Comparison of ENCODE assay signal across 21 cellular contexts in the genomic region with DNA sequence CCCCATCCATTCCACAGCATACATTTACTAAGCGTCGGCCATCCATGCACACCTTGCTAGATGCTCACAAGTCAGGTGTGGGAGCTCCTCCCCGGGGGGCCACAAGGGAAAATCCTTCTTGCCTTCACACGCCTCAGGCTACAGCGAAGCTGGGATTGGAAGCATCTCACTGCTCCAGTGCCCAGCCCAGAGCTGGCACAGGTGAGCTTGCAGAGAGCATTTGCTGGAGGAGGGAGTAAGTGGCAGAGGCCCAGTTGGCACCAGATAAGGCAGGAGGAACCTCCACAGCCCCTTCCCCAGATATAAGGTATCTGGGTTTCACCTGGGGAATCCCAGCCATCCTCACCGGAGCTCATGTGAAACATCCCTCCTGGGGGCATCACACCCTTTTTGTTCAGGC. TPM values are rescaled to one million over a fixed set of nuclear protein-coding genes. Genes with fewer than 3 reads are reported as not detected.
"Had no signal": no experiment of that assay in that cellular context is flagged by ENCODE, and none has a peak within 500 bp of the region (broad histone marks: within the 10 kb centered on the region; RNA-seq: fewer than 3 reads in every experiment).

No MANE protein-coding gene starts in this region.

- H3K9me3 Mint-ChIP-seq: activated naive CD4-positive, alpha-beta T cell treated with anti-CD3 and anti-CD28 coated beads, Interleukin-2, amount 50 U/mL, for 24 hours; T-helper 1 cell treated with Interleukin-12 subunit alpha and Interleukin-12 subunit beta and Interleukin-4 antibody, amounts not matched to agents 30 μg/mL and 1 μg/mL, for 36 hours; WTC11 had no signal

- H3K27ac Mint-ChIP-seq: activated CD8-positive, alpha-beta T cell treated with anti-CD3 and anti-CD28 coated beads, Interleukin-2, amount 10 ng/mL, durations not matched to agents 7 days and 5 days; T-helper 1 cell treated with Interleukin-12 subunit alpha and Interleukin-12 subunit beta and Interleukin-4 antibody, amounts not matched to agents 30 μg/mL and 1 μg/mL, for 36 hours; WTC11 had no signal

- H3K4me3 ChIP-seq: Peyer's patch, SJSA1 had no signal

- H3K36me3 ChIP-seq: Peyer's patch, SJSA1 had no signal

- H3K27me3 ChIP-seq: Peyer's patch had no signal

- ATAC-seq: activated CD8-positive, alpha-beta T cell treated with anti-CD3 and anti-CD28 coated beads, Interleukin-2, amount 10 ng/mL, durations not matched to agents 7 days and 5 days; WTC11 had no signal

- H3K36me3 Mint-ChIP-seq: activated naive CD4-positive, alpha-beta T cell treated with anti-CD3 and anti-CD28 coated beads, Interleukin-2, amount 50 U/mL, for 24 hours; WTC11 had no signal

- H3K27ac ChIP-seq: Peyer's patch, RWPE1, SJSA1 had no signal

- DNase-seq: activated CD4-positive, alpha-beta T cell treated with anti-CD3 and anti-CD28 coated beads for 48 hours; activated CD4-positive, alpha-beta T cell treated with anti-CD3 and anti-CD28 coated beads, Interleukin-2, amount 50 U/mL, for 4 hours; activated CD4-positive, CD25-positive, alpha-beta regulatory T cell treated with anti-CD3 and anti-CD28 coated beads, Interleukin-2, amount 50 U/mL, for 72 hours; activated CD8-positive, alpha-beta memory T cell treated with anti-CD3 and anti-CD28 coated beads, Interleukin-2, amount 50 U/mL, for 48 hours; activated CD8-positive, alpha-beta T cell treated with anti-CD3 and anti-CD28 coated beads, Interleukin-2, amount 10 ng/mL, durations not matched to agents 7 days and 5 days; activated naive CD4-positive, alpha-beta T cell; activated T-cell treated with anti-CD3 and anti-CD28 coated beads, Interleukin-2, amount 50 U/mL, for 1 hour; aorta; MM.1S; NCI-H1105; NCI-H1436; NCI-H1694 treated with DMSO at 0.1 percent for 48 hours; NCI-H2029 treated with DMSO at 0.1 percent for 48 hours; NCI-H524; Peyer's patch; SHP77 had no signal

- H3K9me3 ChIP-seq: Peyer's patch had no signal

- H3K4me3 Mint-ChIP-seq: activated CD8-positive, alpha-beta T cell treated with anti-CD3 and anti-CD28 coated beads, Interleukin-2, amount 10 ng/mL, durations not matched to agents 7 days and 5 days; activated naive CD4-positive, alpha-beta T cell treated with anti-CD3 and anti-CD28 coated beads, Interleukin-2, amount 50 U/mL, for 24 hours; T-helper 1 cell treated with Interleukin-12 subunit alpha and Interleukin-12 subunit beta and Interleukin-4 antibody, amounts not matched to agents 30 μg/mL and 1 μg/mL, for 36 hours; WTC11 had no signal

RNA-seq across cellular contexts. Expression of a gene that starts 1.8 kb away (rescaled TPM):
- total RNA-seq: activated CD8-positive, alpha-beta T cell treated with anti-CD3 and anti-CD28 coated beads, Interleukin-2, amount 10 ng/mL, durations not matched to agents 7 days and 5 days had no signal
